ENCODE assay signal across 31 cellular contexts in the genomic region with DNA sequence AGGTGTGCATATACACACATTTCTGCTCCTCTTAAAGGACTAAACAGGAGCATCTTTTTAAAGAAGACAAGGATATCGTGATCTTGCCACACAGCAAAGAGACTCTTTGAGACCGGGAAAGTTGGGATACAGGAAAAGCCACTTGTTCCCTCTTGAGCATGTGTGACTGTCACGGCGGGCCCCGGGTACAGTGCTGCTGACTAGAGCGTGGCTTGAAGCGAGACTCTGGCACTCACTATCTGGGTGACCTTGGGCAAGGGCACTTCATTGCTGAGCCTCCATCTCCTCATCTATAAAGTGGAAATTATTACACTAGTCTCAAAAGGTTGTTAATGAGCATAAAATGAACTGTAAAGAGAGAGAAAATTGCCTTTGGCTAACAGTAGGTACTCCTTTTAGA.
A peak's percentile ranks its signal among the peaks of the same experiment; 100 is the strongest.
DNase-seq lines count a peak whose midpoint lies in the region; FAIRE-seq and TF ChIP-seq lines count a peak whose summit lies in the region.
"Had no signal": no experiment of that assay in that cellular context is flagged by ENCODE, and none has a peak within 500 bp of the region (broad histone marks: within the 10 kb centered on the region; RNA-seq: fewer than 3 reads in every experiment).

No MANE protein-coding gene starts in this region.

- no peak overlapping the region for H3K27ac ChIP-seq in kidney (ENCODE audit: low read depth in 2 of 2, low read length in 2 of 2)
- H3K27ac ChIP-seq: 22Rv1; A549; BLaER1; BLaER1 treated with 17β-estradiol and CSF1 and Interleukin-3, amounts not matched to agents 10 nM and 100 nM; C4-2B had no signal

- DNase-seq in DMS79 treated with DMSO at 0.1 percent for 48 hours (lab: John Stamatoyannopoulos, UW) (peak; percentile 3), DMS79 (lab: John Stamatoyannopoulos, UW) (no peak), NCI-H510A treated with DMSO at 0.1 percent for 48 hours (lab: John Stamatoyannopoulos, UW) (peak; percentile 21), NCI-H510A (lab: John Stamatoyannopoulos, UW) (no peak), kidney (peak; percentile 41), DMS153 (lab: John Stamatoyannopoulos, UW) (no peak)
- DNase-seq: 8988T; ACHN; AML-193; BE2C; C1 segment of cervical spinal cord; Caco-2; Calu3; CD4-positive, alpha-beta memory T cell; CD4-positive, alpha-beta T cell; CD4-positive, CD25-positive, alpha-beta regulatory T cell; CD8-positive, alpha-beta memory T cell; CD8-positive, alpha-beta T cell; COR-L47; DMS 273 treated with DMSO at 0.1 percent for 48 hours; DMS53; DND-41; EL had no signal

- intact Hi-C loops in kidney (cut with DNase I), result no loop called here

- H3K9me3 ChIP-seq in kidney (ENCODE audit: control insufficient read depth in 1 of 2, low read length in 2 of 2), result no peaks in the 10 kb centered on the region
- H3K9me3 ChIP-seq: A549; BE2C; BLaER1; BLaER1 treated with 17β-estradiol and CSF1 and Interleukin-3, amounts not matched to agents 10 nM and 100 nM; Caco-2 had no signal

- no peaks in the 10 kb centered on the region for H3K36me3 ChIP-seq in kidney (ENCODE audit: control insufficient read depth in 1 of 2, insufficient read depth in 2 of 2, low read length in 2 of 2)
- H3K36me3 ChIP-seq: BE2C; BLaER1; BLaER1 treated with 17β-estradiol and CSF1 and Interleukin-3, amounts not matched to agents 10 nM and 100 nM had no signal

- H3K4me1 ChIP-seq in kidney (ENCODE audit: control insufficient read depth in 1 of 2, insufficient read depth in 1 of 2, low read depth in 1 of 2, low read length in 2 of 2), result no peaks in the 10 kb centered on the region
- H3K4me1 ChIP-seq: A549, BE2C, BLaER1, Caco-2 had no signal

- no peak overlapping the region for H3K9ac ChIP-seq in kidney (ENCODE audit: low read length in 2 of 2)
- H3K9ac ChIP-seq: BLaER1; BLaER1 treated with 17β-estradiol and CSF1 and Interleukin-3, amounts not matched to agents 10 nM and 100 nM had no signal

- no peak for TF ChIP-seq CTCF in kidney (IDR thresholded peaks at IDR 0.05; ENCODE audit: borderline replicate concordance, extremely low read depth, insufficient read depth)

- FAIRE-seq in kidney (lab: Jason Lieb, UNC), result no peak
- FAIRE-seq: A204.1, A549, D721Med, G401.6 had no signal

- H3K4me3 ChIP-seq in kidney (ENCODE audit: low read length in 2 of 2), result no peak overlapping the region
- H3K4me3 ChIP-seq: A549; BLaER1; BLaER1 treated with 17β-estradiol and CSF1 and Interleukin-3, amounts not matched to agents 10 nM and 100 nM had no signal

Comparison
In these comparisons a context has a peak if more than half of its experiments do, and no peak if none do; other contexts are left out.
1. DNase-seq: peak in DMS79 treated with DMSO at 0.1 percent for 48 hours (single experiment), NCI-H510A treated with DMSO at 0.1 percent for 48 hours (single experiment) and kidney (single experiment); none in DMS79 (single experiment), NCI-H510A (single experiment) and DMS153 (single experiment).